ENCODE assay signal across 8 cellular contexts in the genomic region with DNA sequence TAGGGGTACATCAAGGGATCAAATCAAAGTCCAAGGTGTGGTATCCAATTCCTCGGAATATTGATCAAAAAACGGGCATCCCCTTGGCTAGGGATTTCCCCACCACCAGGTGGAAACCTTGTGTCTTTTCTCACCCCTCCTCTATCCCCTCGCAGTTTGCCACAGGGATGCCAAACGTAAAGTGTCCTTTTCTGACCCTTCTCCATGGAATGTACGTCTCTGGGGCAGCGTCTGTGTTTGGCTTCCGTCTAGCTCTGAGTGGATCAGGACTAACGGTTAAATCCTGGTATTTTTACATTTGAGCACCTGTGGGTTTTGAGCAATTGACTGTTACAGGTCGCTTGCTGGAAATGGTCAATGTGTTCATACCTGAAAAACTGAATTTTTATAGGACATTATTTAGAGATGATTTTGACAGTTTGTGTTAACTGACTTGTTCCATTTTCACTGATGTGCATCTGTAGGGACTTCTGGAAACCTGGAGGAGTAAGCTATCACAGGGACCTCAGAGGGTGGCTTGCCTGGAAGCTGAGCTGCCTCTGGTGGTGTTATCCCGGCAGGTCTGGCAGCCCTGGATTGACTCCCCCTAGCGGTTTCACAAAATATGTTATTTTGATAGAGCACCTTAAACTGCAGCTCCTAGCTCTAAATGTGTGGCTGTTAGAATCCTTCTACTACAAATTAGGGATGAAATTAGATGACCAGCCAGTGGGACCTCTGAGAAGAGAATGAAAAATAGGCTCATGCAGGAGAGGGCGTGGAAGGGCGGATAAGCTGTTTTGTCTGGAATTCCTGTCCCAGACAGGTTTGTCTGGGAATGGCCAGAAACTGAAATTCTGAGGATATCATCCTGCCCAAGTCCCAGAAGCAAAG. TPM values are rescaled to one million over a fixed set of nuclear protein-coding genes. Genes with fewer than 3 reads are reported as not detected.
DNase-seq lines count a peak whose midpoint lies in the region; ATAC-seq and TF ChIP-seq lines count a peak whose summit lies in the region.

No MANE protein-coding gene starts in this region.

- ATAC-seq in GM19468 (IDR thresholded peaks at IDR 0.05; ENCODE audit: extremely low read depth, unreplicated experiment) (peak; percentile 51), naive B cell (ENCODE audit: low read depth in 2 of 2) (peak; percentile 89 to 92)
- ATAC-seq in activated CD8-positive, alpha-beta T cell treated with anti-CD3 and anti-CD28 coated beads, Interleukin-2, amount 10 ng/mL, durations not matched to agents 7 days and 5 days: peak; percentile 81

- DNase-seq in D341Med (ENCODE audit: low spot score): peak; percentile 86
- peak; percentile 59 for DNase-seq in HK-2 (ENCODE audit: unreplicated experiment)
- DNase-seq in NCI-H774 (lab: John Stamatoyannopoulos, UW): peak; percentile 25
- DNase-seq in activated CD8-positive, alpha-beta T cell treated with anti-CD3 and anti-CD28 coated beads, Interleukin-2, amount 10 ng/mL, durations not matched to agents 7 days and 5 days: peak; percentile 64
- peak; percentile 64 to 72 for DNase-seq in erythroblast (lab: John Stamatoyannopoulos, UW)
- peak; percentile 58 for DNase-seq in naive B cell
- peak; percentile 68 for DNase-seq in ureter (ENCODE audit: low spot score)

- H3K9me3 Mint-ChIP-seq in activated CD8-positive, alpha-beta T cell treated with anti-CD3 and anti-CD28 coated beads, Interleukin-2, amount 10 ng/mL, durations not matched to agents 7 days and 5 days (ENCODE audit: insufficient read depth): no peaks in the 10 kb centered on the region
- no peaks in the 10 kb centered on the region for H3K9me3 Mint-ChIP-seq in naive B cell

- CTCF ChIA-PET in activated CD8-positive, alpha-beta T cell treated with anti-CD3 and anti-CD28 coated beads, Interleukin-2, amount 10 ng/mL, durations not matched to agents 7 days and 5 days (lab: Charles Lee): interaction anchor here (0.7 to 4.0 kb wide), 35 partner anchors 9 to 716 kb away, joined by 3 to 43 read pairs (median 4); partner anchors contain the start of genes MAML3, MGST2 and SCOC

- POLR2A ChIA-PET in activated CD8-positive, alpha-beta T cell treated with anti-CD3 and anti-CD28 coated beads, Interleukin-2, amount 10 ng/mL, durations not matched to agents 7 days and 5 days (lab: Charles Lee): interaction anchor here (0.5 to 2.2 kb wide), 3 partner anchors 9 to 100 kb away, joined by 3 to 12 read pairs (median 3); partner anchors contain the start of genes MGST2 and SETD7

- peak overlapping the region; percentile 78 for H3K27ac Mint-ChIP-seq in activated CD8-positive, alpha-beta T cell treated with anti-CD3 and anti-CD28 coated beads, Interleukin-2, amount 10 ng/mL, durations not matched to agents 7 days and 5 days
- H3K27ac Mint-ChIP-seq in naive B cell: peak overlapping the region in 1 of 6 donors; percentile 57

- peaks cover 2% of the 10 kb centered on the region for H3K27me3 Mint-ChIP-seq in activated CD8-positive, alpha-beta T cell treated with anti-CD3 and anti-CD28 coated beads, Interleukin-2, amount 10 ng/mL, durations not matched to agents 7 days and 5 days (ENCODE audit: low read depth)
- peaks cover 14 to 38% (median 30%) of the 10 kb centered on the region in 3 donors for H3K27me3 Mint-ChIP-seq in naive B cell

- H3K4me3 Mint-ChIP-seq in activated CD8-positive, alpha-beta T cell treated with anti-CD3 and anti-CD28 coated beads, Interleukin-2, amount 10 ng/mL, durations not matched to agents 7 days and 5 days: peak overlapping the region; percentile 52
- H3K4me3 Mint-ChIP-seq in naive B cell: no peak overlapping the region

- peaks cover 24% of the 10 kb centered on the region for H3K4me1 Mint-ChIP-seq in activated CD8-positive, alpha-beta T cell treated with anti-CD3 and anti-CD28 coated beads, Interleukin-2, amount 10 ng/mL, durations not matched to agents 7 days and 5 days (ENCODE audit: low read depth)
- peaks cover 5 to 11% (median 5%) of the 10 kb centered on the region in 3 donors for H3K4me1 Mint-ChIP-seq in naive B cell

- no peaks in the 10 kb centered on the region for H3K36me3 Mint-ChIP-seq in activated CD8-positive, alpha-beta T cell treated with anti-CD3 and anti-CD28 coated beads, Interleukin-2, amount 10 ng/mL, durations not matched to agents 7 days and 5 days (ENCODE audit: low read depth)
- H3K36me3 Mint-ChIP-seq in naive B cell: no peaks in the 10 kb centered on the region

- TF ChIP-seq POLR2A in erythroblast (IDR thresholded peaks at IDR 0.05; ENCODE audit: low read length): no peak

RNA-seq across cellular contexts. Expression of gene MGST2, which starts 8.8 kb away (rescaled TPM):
- 10 to 100 TPM; 12.8 to 13.4 TPM for total RNA-seq in activated CD8-positive, alpha-beta T cell treated with anti-CD3 and anti-CD28 coated beads, Interleukin-2, amount 10 ng/mL, durations not matched to agents 7 days and 5 days
- 1 to 10 TPM; 1.0 to 7.9 (median 2.9) TPM for polyA plus RNA-seq in naive B cell (ENCODE audit: low read depth in 6 of 6)
- 135 TPM for total RNA-seq in ureter

Comparison
In these comparisons a context has a peak if more than half of its experiments do, and no peak if none do; other contexts are left out.
1. Peak in every context shown above with its lines: DNase-seq and ATAC-seq.
2. DNase-seq: peak in every context shown above with its lines; median percentile 86 in D341Med; 68 in erythroblast; 68 in ureter; 64 in activated CD8-positive, alpha-beta T cell treated with anti-CD3 and anti-CD28 coated beads, Interleukin-2, amount 10 ng/mL, durations not matched to agents 7 days and 5 days; 59 in HK-2; 58 in naive B cell; 25 in NCI-H774.